In the genomic region with DNA sequence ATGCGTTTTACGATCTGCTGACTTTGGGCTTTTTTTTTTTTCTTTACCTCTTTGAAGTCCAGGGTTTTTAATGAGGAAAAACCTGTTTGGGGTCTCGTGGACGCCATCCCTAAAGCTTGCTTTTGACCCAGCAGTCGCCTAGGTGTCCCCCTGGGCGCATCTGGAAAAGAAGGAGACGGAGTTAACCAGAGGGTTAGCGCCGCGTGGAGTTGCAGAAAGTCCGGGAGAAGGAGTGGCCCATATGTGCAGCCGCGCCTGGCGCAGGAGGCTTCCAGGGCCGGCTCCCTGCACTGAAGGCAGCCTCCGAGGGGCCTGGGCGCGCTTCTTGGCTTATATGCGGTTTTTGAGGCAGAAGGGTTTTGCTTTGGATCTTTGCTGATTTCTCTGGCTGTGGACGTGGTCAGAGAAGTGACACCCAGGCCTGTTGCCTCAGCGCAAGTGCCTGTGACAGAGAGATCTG, we compare ENCODE assay signal across 8 cellular contexts. TPM values are rescaled to one million over a fixed set of nuclear protein-coding genes. Genes with fewer than 3 reads are reported as not detected.
DNase-seq lines count a peak whose midpoint lies in the region; ATAC-seq and TF ChIP-seq lines count a peak whose summit lies in the region.

No MANE protein-coding gene starts in this region.

- H3K27ac Mint-ChIP-seq in neural progenitor cell: peak overlapping the region; percentile 66

- intact Hi-C loops in A673 (cut with micrococcal nuclease; ENCODE audit: unreplicated experiment): no loop called here

- BruUV-seq in A673 (replicated peaks; lab: Mats Ljungman, UMichigan): no TSS peak

- H3K4me2 ChIP-seq in neural progenitor cell: peak overlapping the region; percentile 92

- POLR2A ChIA-PET in A673 (lab: Charles Lee; ENCODE audit: low non-redundant PET) (no interaction called here), HEK293T (lab: Yijun Ruan, JAX) (no interaction called here)

- TF ChIP-seq CTCF in A673 (conservative IDR thresholded peaks at IDR 0.05; ENCODE audit: low read depth, low read length) (no peak), neural progenitor cell (IDR thresholded peaks at IDR 0.05) (no peak)

- peaks cover 50% of the 10 kb centered on the region for H4K20me1 ChIP-seq in neural progenitor cell (ENCODE audit: low read depth)

- H3K4me3 Mint-ChIP-seq in neural progenitor cell: peak overlapping the region; percentile 94

- no peaks in the 10 kb centered on the region for H3K9me3 Mint-ChIP-seq in neural progenitor cell

- peak overlapping the region; percentile 93 for H2AFZ ChIP-seq in neural progenitor cell (replicated peaks)

- peak; percentile 45 for DNase-seq in A673 (ENCODE audit: low spot score)
- peak; percentile 11 for DNase-seq in SW480 (ENCODE audit: low spot score)
- peak; percentile 42 for DNase-seq in neural progenitor cell (ENCODE audit: low spot score)
- no peak for DNase-seq in amniotic stem cell (lab: John Stamatoyannopoulos, UW)
- DNase-seq in HEK293T (ENCODE audit: extremely low spot score): no peak

- H3K9me3 ChIP-seq in A673 (ENCODE audit: low read depth, low read length, poor library complexity, severe bottlenecking): no peaks in the 10 kb centered on the region
- H3K9me3 ChIP-seq in neural progenitor cell (ENCODE audit: low read depth): no peaks in the 10 kb centered on the region

- no peaks in the 10 kb centered on the region for H3K36me3 Mint-ChIP-seq in neural progenitor cell

- no peaks in the 10 kb centered on the region for H3K27me3 ChIP-seq in A673 (replicated peaks; ENCODE audit: insufficient read depth, low read depth, low read length, poor library complexity)
- no peaks in the 10 kb centered on the region for H3K27me3 ChIP-seq in neural progenitor cell

- ATAC-seq in GM18517 (IDR thresholded peaks at IDR 0.05; ENCODE audit: unreplicated experiment) (peak; percentile 5), esophagus mucosa (peak; percentile 49), HG03175 (IDR thresholded peaks at IDR 0.05; ENCODE audit: unreplicated experiment) (no peak)

- H3K27me3 Mint-ChIP-seq in neural progenitor cell (ENCODE audit: insufficient read depth, low read depth): no peaks in the 10 kb centered on the region

- H3K4me1 ChIP-seq in A673 (ENCODE audit: insufficient read depth, low read length, poor library complexity, severe bottlenecking): peaks cover 15% of the 10 kb centered on the region
- H3K4me1 ChIP-seq in neural progenitor cell: no peaks in the 10 kb centered on the region

- CTCF ChIA-PET in A673 (lab: Charles Lee) (no interaction called here), HEK293T (lab: Yijun Ruan, JAX) (interaction anchor here (0.6 kb wide), 1 partner anchor 19 kb away, joined by 4 read pairs; no protein-coding TSS in a partner anchor)

- H3K4me1 Mint-ChIP-seq in neural progenitor cell: peaks cover 34% of the 10 kb centered on the region

- H3K27ac ChIP-seq in A673 (ENCODE audit: low read depth, low read length, poor library complexity, severe bottlenecking): peak overlapping the region; percentile 90
- no peak overlapping the region for H3K27ac ChIP-seq in neural progenitor cell

- H3K79me2 ChIP-seq in neural progenitor cell (ENCODE audit: low read depth): peaks cover 58% of the 10 kb centered on the region

- no peaks in the 10 kb centered on the region for H3K36me3 ChIP-seq in A673 (ENCODE audit: insufficient read depth, low read length, poor library complexity, severe bottlenecking)
- H3K36me3 ChIP-seq in neural progenitor cell: no peaks in the 10 kb centered on the region

- H3K9ac ChIP-seq in neural progenitor cell: peak overlapping the region; percentile 63

- peaks cover 17% of the 10 kb centered on the region for H3F3A ChIP-seq in neural progenitor cell (ENCODE audit: low read depth)

- H3K4me3 ChIP-seq in A673 (ENCODE audit: low read depth, low read length, poor library complexity, severe bottlenecking): peak overlapping the region; percentile 98
- H3K4me3 ChIP-seq in neural progenitor cell: peak overlapping the region; percentile 90

TF ChIP-seq in HEK293T, 16 proteins besides CTCF, POLR2A, EP300 and RAD21:
- TF ChIP-seq FOXK2 (IDR thresholded peaks at IDR 0.05) (no peak), FOXA1 (IDR thresholded peaks at IDR 0.05) (no peak), SUZ12 (IDR thresholded peaks at IDR 0.05) (no peak), ELF4 (IDR thresholded peaks at IDR 0.05) (no peak), ZNF384 (IDR thresholded peaks at IDR 0.05) (no peak), ARNT (IDR thresholded peaks at IDR 0.05) (no peak), HDGF (IDR thresholded peaks at IDR 0.05; ENCODE audit: borderline replicate concordance) (no peak), NFRKB (IDR thresholded peaks at IDR 0.05) (no peak), BHLHE40 (IDR thresholded peaks at IDR 0.05; ENCODE audit: borderline replicate concordance) (no peak), LEF1 (IDR thresholded peaks at IDR 0.05; ENCODE audit: borderline replicate concordance) (no peak), CTBP1 (IDR thresholded peaks at IDR 0.05; ENCODE audit: borderline replicate concordance) (no peak), TARDBP (IDR thresholded peaks at IDR 0.05) (no peak), FOXM1 (IDR thresholded peaks at IDR 0.05; ENCODE audit: borderline replicate concordance) (no peak), SP1 (IDR thresholded peaks at IDR 0.05) (no peak)
- TF ChIP-seq, protein P1, sequence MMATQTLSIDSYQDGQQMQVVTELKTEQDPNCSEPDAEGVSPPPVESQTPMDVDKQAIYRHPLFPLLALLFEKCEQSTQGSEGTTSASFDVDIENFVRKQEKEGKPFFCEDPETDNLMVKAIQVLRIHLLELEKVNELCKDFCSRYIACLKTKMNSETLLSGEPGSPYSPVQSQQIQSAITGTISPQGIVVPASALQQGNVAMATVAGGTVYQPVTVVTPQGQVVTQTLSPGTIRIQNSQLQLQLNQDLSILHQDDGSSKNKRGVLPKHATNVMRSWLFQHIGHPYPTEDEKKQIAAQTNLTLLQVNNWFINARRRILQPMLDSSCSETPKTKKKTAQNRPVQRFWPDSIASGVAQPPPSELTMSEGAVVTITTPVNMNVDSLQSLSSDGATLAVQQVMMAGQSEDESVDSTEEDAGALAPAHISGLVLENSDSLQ (IDR thresholded peaks at IDR 0.05): no peak

RNA-seq across cellular contexts. Expression of a gene that starts 0.9 kb away (rescaled TPM):
- total RNA-seq in A673 (2021) (29.4 and 31.6 TPM in 2 replicates), esophagus mucosa (12.9 TPM), neural progenitor cell (ENCODE audit: low replicate concordance) (20.8 and 27.3 TPM in 2 replicates)

Comparison
In these comparisons a context has a peak if more than half of its experiments do, and no peak if none do; other contexts are left out.
1. DNase-seq: peak in A673 (single experiment), SW480 (single experiment) and neural progenitor cell (single experiment); none in amniotic stem cell (single experiment) and HEK293T (single experiment).